Comparison of ENCODE assay signal across 13 cellular contexts in genomic region chr19:3045885-3046603, GRCh38. TPM values are rescaled to one million over a fixed set of nuclear protein-coding genes. Genes with fewer than 3 reads are reported as not detected.
DNase-seq lines count a peak whose midpoint lies in the region; ATAC-seq, FAIRE-seq and TF ChIP-seq lines count a peak whose summit lies in the region.
"Had no signal": no experiment of that assay in that cellular context is flagged by ENCODE, and none has a peak within 500 bp of the region (broad histone marks: within the 10 kb centered on the region; RNA-seq: fewer than 3 reads in every experiment).

No MANE protein-coding gene starts in this region.

- no peak for TF ChIP-seq RAD21 in A549 (conservative IDR thresholded peaks at IDR 0.05 in 1 of 2, IDR thresholded peaks at IDR 0.05 in 1 of 2)

- H3K4me1 Mint-ChIP-seq in Caco-2 (ENCODE audit: low read depth, unreplicated experiment) (no peaks in the 10 kb centered on the region), T-cell (peaks cover 23 to 36% (median 27%) of the 10 kb centered on the region in 3 donors), naive B cell (peaks cover 25 to 34% (median 28%) of the 10 kb centered on the region in 3 donors)

- no peak for TF ChIP-seq EP300 in A549 (IDR thresholded peaks at IDR 0.05)

- intact Hi-C loops in Caco-2 (cut with micrococcal nuclease; ENCODE audit: unreplicated experiment) = no loop called here

- no peak for FAIRE-seq in A549 (lab: Jason Lieb, UNC)

- H3K9me3 Mint-ChIP-seq in Caco-2 (ENCODE audit: unreplicated experiment) (no peaks in the 10 kb centered on the region), T-cell (no peaks in the 10 kb centered on the region), naive B cell (no peaks in the 10 kb centered on the region)
- H3K9me3 Mint-ChIP-seq: activated naive CD8-positive, alpha-beta T cell treated with anti-CD3 and anti-CD28 coated beads, Interleukin-2, amount 10 ng/mL, durations not matched to agents 7 days and 5 days; stimulated activated naive B cell treated with anti-CD40 and anti-IgM and Interleukin-4, amounts not matched to agents 10 μg/mL and 1 μg/mL and 100 μg/mL, for 72 hours had no signal

- H3K4me3 Mint-ChIP-seq in Caco-2 (ENCODE audit: unreplicated experiment) (peak overlapping the region; percentile 40), T-cell (peak overlapping the region; percentile 33 to 47 (median 43)), naive B cell (peak overlapping the region in 7 of 8 donors; percentile 51 to 72 (median 63))
- H3K4me3 Mint-ChIP-seq: activated naive CD8-positive, alpha-beta T cell treated with anti-CD3 and anti-CD28 coated beads, Interleukin-2, amount 10 ng/mL, durations not matched to agents 7 days and 5 days had no signal

- ATAC-seq in A549 (no peak), T-cell (replicated peaks in 1 of 4) (no peak), naive B cell (ENCODE audit: low read depth in 2 of 2) (no peak)
- ATAC-seq: stimulated activated naive B cell treated with anti-CD40 and anti-IgM and Interleukin-4, amounts not matched to agents 10 μg/mL and 1 μg/mL and 100 μg/mL, for 72 hours had no signal

- H3K9me3 ChIP-seq in A549 = no peaks in the 10 kb centered on the region
- H3K9me3 ChIP-seq in Caco-2 = no peaks in the 10 kb centered on the region
- H3K9me3 ChIP-seq in effector memory CD4-positive, alpha-beta T cell (ENCODE audit: control insufficient read depth, low read length) = no peaks in the 10 kb centered on the region

- H3K27me3 ChIP-seq in Caco-2 (replicated peaks; ENCODE audit: control insufficient read depth, insufficient read depth, low read length) = no peaks in the 10 kb centered on the region
- no peaks in the 10 kb centered on the region for H3K27me3 ChIP-seq in effector memory CD4-positive, alpha-beta T cell (replicated peaks; ENCODE audit: control insufficient read depth, insufficient read depth, low read length, poor library complexity, severe bottlenecking)

- CTCF ChIA-PET in A549 (lab: Yijun Ruan, JAX) = interaction anchor here (0.7 kb wide), 1 partner anchor 57 kb away, joined by 3 read pairs; no protein-coding TSS in a partner anchor
- CTCF ChIA-PET in Caco-2 (lab: Charles Lee) = interaction anchor here (0.7 kb wide), 1 partner anchor 88 kb away, joined by 3 read pairs; no protein-coding TSS in a partner anchor
- CTCF ChIA-PET in T-cell (lab: Charles Lee) = no interaction called here

- no peak overlapping the region for H3K4me3 ChIP-seq in A549
- H3K4me3 ChIP-seq in Caco-2 (ENCODE audit: low read depth, low read length) = no peak overlapping the region
- H3K4me3 ChIP-seq in effector memory CD4-positive, alpha-beta T cell (ENCODE audit: insufficient read depth, low read depth, low read length, poor library complexity, severe bottlenecking) = no peak overlapping the region

- DNase-seq in A549 (ENCODE audit: low read depth in 1 of 2, low spot score in 1 of 2) (no peak), Caco-2 (no peak), T-cell (no peak), naive B cell (no peak), hepatic stellate cell (ENCODE audit: low spot score) (no peak), NCI-H187 (lab: John Stamatoyannopoulos, UW) (no peak)
- no peak for DNase-seq in effector memory CD4-positive, alpha-beta T cell
- DNase-seq in stimulated activated CD4-positive, alpha-beta T cell treated with anti-CD3 and anti-CD28 coated beads, Interleukin-2, amount 100 ng/mL, for 24 hours = no peak
- DNase-seq: activated CD8-positive, alpha-beta memory T cell treated with anti-CD3 and anti-CD28 coated beads, Interleukin-2, amount 50 U/mL, for 4 hours; activated naive CD8-positive, alpha-beta T cell treated with anti-CD3 and anti-CD28 coated beads, Interleukin-2, amount 10 ng/mL, durations not matched to agents 7 days and 5 days; cortex of kidney; occipital lobe; stimulated activated naive B cell treated with anti-CD40 and anti-IgM and Interleukin-4, amounts not matched to agents 10 μg/mL and 1 μg/mL and 100 μg/mL, for 72 hours had no signal

- H3K27me3 Mint-ChIP-seq in Caco-2 (ENCODE audit: insufficient read depth, unreplicated experiment) (no peaks in the 10 kb centered on the region), T-cell (no peaks in the 10 kb centered on the region), naive B cell (peaks cover 0 to 4% (median 0%) of the 10 kb centered on the region in 3 donors)
- H3K27me3 Mint-ChIP-seq: stimulated activated naive B cell treated with anti-CD40 and anti-IgM and Interleukin-4, amounts not matched to agents 10 μg/mL and 1 μg/mL and 100 μg/mL, for 72 hours had no signal

- no peak for TF ChIP-seq POLR2A in A549 (IDR thresholded peaks at IDR 0.05; ENCODE audit: low read length)

- no TSS peak for BruUV-seq in Caco-2 (replicated peaks; lab: Mats Ljungman, UMichigan)

- H3K4me1 ChIP-seq in A549 = peaks cover 6% of the 10 kb centered on the region; the same call in 2 of the 3 replicates
- no peaks in the 10 kb centered on the region for H3K4me1 ChIP-seq in Caco-2
- peaks cover 6% of the 10 kb centered on the region for H3K4me1 ChIP-seq in effector memory CD4-positive, alpha-beta T cell (ENCODE audit: control insufficient read depth, insufficient read depth, low read length, poor library complexity, severe bottlenecking)

- H3K4me2 ChIP-seq in A549 = peak overlapping the region; percentile 8; the same call in 1 of the 3 replicates

- H3K27ac Mint-ChIP-seq in Caco-2 (ENCODE audit: unreplicated experiment) = no peak overlapping the region
- peak overlapping the region; percentile 82 for H3K27ac Mint-ChIP-seq in T-cell
- no peak overlapping the region for H3K27ac Mint-ChIP-seq in naive B cell
- H3K27ac Mint-ChIP-seq: activated naive CD8-positive, alpha-beta T cell treated with anti-CD3 and anti-CD28 coated beads, Interleukin-2, amount 10 ng/mL, durations not matched to agents 7 days and 5 days; stimulated activated naive B cell treated with anti-CD40 and anti-IgM and Interleukin-4, amounts not matched to agents 10 μg/mL and 1 μg/mL and 100 μg/mL, for 72 hours had no signal

- 77% methylated on average over 9 of the region's 13 CpGs for WGBS in A549 (ENCODE audit: missing lambda C conversion rate)

- TF ChIP-seq CTCF in A549 (IDR thresholded peaks at IDR 0.05) (no peak), Caco-2 (IDR thresholded peaks at IDR 0.05; ENCODE audit: insufficient read depth in 1 of 2, low read depth in 1 of 2, low read length in 1 of 2, severe bottlenecking in 1 of 2, unreplicated experiment in 1 of 2) (no peak)

- peak overlapping the region in 1 of 2 experiments; percentile 41; a peak in 1 of 6 replicates for H3K27ac ChIP-seq in A549
- H3K27ac ChIP-seq in effector memory CD4-positive, alpha-beta T cell (ENCODE audit: insufficient read depth, low read length, poor library complexity, severe bottlenecking) = no peak overlapping the region

- H3K36me3 ChIP-seq in Caco-2 (ENCODE audit: control insufficient read depth, insufficient read depth, low read length) = no peaks in the 10 kb centered on the region
- no peaks in the 10 kb centered on the region for H3K36me3 ChIP-seq in effector memory CD4-positive, alpha-beta T cell (ENCODE audit: control insufficient read depth, insufficient read depth, low read length)

- H3K36me3 Mint-ChIP-seq in Caco-2 (ENCODE audit: insufficient read depth, unreplicated experiment) (no peaks in the 10 kb centered on the region), T-cell (no peaks in the 10 kb centered on the region), naive B cell (no peaks in the 10 kb centered on the region)
- H3K36me3 Mint-ChIP-seq: activated naive CD8-positive, alpha-beta T cell treated with anti-CD3 and anti-CD28 coated beads, Interleukin-2, amount 10 ng/mL, durations not matched to agents 7 days and 5 days; stimulated activated naive B cell treated with anti-CD40 and anti-IgM and Interleukin-4, amounts not matched to agents 10 μg/mL and 1 μg/mL and 100 μg/mL, for 72 hours had no signal

- POLR2A ChIA-PET in A549 (lab: Yijun Ruan, JAX) = no interaction called here
- POLR2A ChIA-PET in Caco-2 (lab: Charles Lee) = no interaction called here
- POLR2A ChIA-PET in T-cell (lab: Charles Lee) = interaction anchor here in 1 of 2 donors (0.6 kb wide), 1 partner anchor 95 kb away, joined by 3 read pairs; no protein-coding TSS in a partner anchor

RNA-seq across cellular contexts. Expression of gene TLE5, which starts 16.3 kb away (rescaled TPM):
- 171 and 183 TPM in 2 replicates for polyA plus RNA-seq in A549 (2011; rRNA removed)
- polyA plus RNA-seq in A549 (2012; cell fraction: cytosol; rRNA removed) = 223 and 303 TPM in 2 replicates
- 251 and 276 TPM in 2 replicates for polyA plus RNA-seq in A549 (2012; cell fraction: nucleus; rRNA removed)
- polyA plus RNA-seq in A549 (2017; fragmentation: RNase III; extraction: RNeasy Plus Mini Kit Qiagen cat#74134 plus additional on column Dnase treatment) = 191 to 231 TPM (median 216 TPM) in 3 replicates
- polyA minus RNA-seq in A549 (2011; rRNA and poly(A)+ RNA removed) = 235 and 240 TPM in 2 replicates
- total RNA-seq in Caco-2 (2022) = 132 and 144 TPM in 2 replicates
- 1,000 to 10,000 TPM in 3 of 5 donors, 100 to 1,000 TPM in 2; 777 to 1,202 (median 1,047) TPM for total RNA-seq in T-cell
- polyA plus RNA-seq in naive B cell (ENCODE audit: low read depth in 6 of 6) = 100 to 1,000 TPM; 294 to 651 (median 379) TPM

RNA-seq across cellular contexts. Expression of gene TLE2, which starts 17.0 kb away (rescaled TPM):
- polyA plus RNA-seq in A549 (2011; rRNA removed) = 2.1 and 2.7 TPM in 2 replicates
- 1.8 and 2.9 TPM in 2 replicates for polyA plus RNA-seq in A549 (2012; cell fraction: cytosol; rRNA removed)
- polyA plus RNA-seq in A549 (2012; cell fraction: nucleus; rRNA removed) = 8.3 and 9.3 TPM in 2 replicates
- 1.9 to 3.1 TPM (median 2.6 TPM) in 3 replicates for polyA plus RNA-seq in A549 (2017; fragmentation: RNase III; extraction: RNeasy Plus Mini Kit Qiagen cat#74134 plus additional on column Dnase treatment)
- polyA minus RNA-seq in A549 (2011; rRNA and poly(A)+ RNA removed) = 2.1 and 2.4 TPM in 2 replicates
- 29.2 and 31.3 TPM in 2 replicates for total RNA-seq in Caco-2 (2022)
- 10 to 100 TPM; 16.7 to 29.7 (median 21.5) TPM for total RNA-seq in T-cell
- 1 to 10 TPM in 4 of 6 donors, under 1 TPM in 1, not detected in 1; 0.84 to 2.3 (median 1.9) TPM for polyA plus RNA-seq in naive B cell (ENCODE audit: low read depth in 6 of 6)

RNA-seq across cellular contexts. Expression of gene GNA11, which starts 48.1 kb away (rescaled TPM):
- polyA plus RNA-seq in A549 (2011; rRNA removed) (5.5 and 8.6 TPM in 2 replicates), A549 (2017; fragmentation: RNase III; extraction: RNeasy Plus Mini Kit Qiagen cat#74134 plus additional on column Dnase treatment) (29.0 to 32.8 TPM (median 30.5 TPM) in 3 replicates), naive B cell (ENCODE audit: low read depth in 6 of 6) (1 to 10 TPM in 2 of 6 donors, under 1 TPM in 3, not detected in 1; 0.23 to 1.2 (median 0.99) TPM)
- polyA plus RNA-seq in A549 (2012; cell fraction: cytosol; rRNA removed) = 24.3 and 29.2 TPM in 2 replicates
- polyA plus RNA-seq in A549 (2012; cell fraction: nucleus; rRNA removed) = 26.9 and 28.9 TPM in 2 replicates
- polyA minus RNA-seq in A549 (2011; rRNA and poly(A)+ RNA removed) = 6.7 and 19.2 TPM in 2 replicates
- total RNA-seq in Caco-2 (2022) (50.0 and 50.7 TPM in 2 replicates), T-cell (1 to 10 TPM; 2.3 to 6.3 (median 4.0) TPM)

Comparison
In these comparisons a context has a peak if more than half of its experiments do, and no peak if none do; other contexts are left out.
1. H3K27ac Mint-ChIP-seq: peak in T-cell (2 of 2); none in Caco-2 (single experiment) and naive B cell (0 of 6).
2. CTCF ChIA-PET loops: an anchor here in A549 (0.7 kb wide) and Caco-2 (0.7 kb wide); none called in T-cell.
3. Peak in every context shown above with its lines, with median percentiles within 50 percentile points of each other: H3K4me3 Mint-ChIP-seq.